Comparison of ENCODE assay signal across 7 cellular contexts in the genomic region with DNA sequence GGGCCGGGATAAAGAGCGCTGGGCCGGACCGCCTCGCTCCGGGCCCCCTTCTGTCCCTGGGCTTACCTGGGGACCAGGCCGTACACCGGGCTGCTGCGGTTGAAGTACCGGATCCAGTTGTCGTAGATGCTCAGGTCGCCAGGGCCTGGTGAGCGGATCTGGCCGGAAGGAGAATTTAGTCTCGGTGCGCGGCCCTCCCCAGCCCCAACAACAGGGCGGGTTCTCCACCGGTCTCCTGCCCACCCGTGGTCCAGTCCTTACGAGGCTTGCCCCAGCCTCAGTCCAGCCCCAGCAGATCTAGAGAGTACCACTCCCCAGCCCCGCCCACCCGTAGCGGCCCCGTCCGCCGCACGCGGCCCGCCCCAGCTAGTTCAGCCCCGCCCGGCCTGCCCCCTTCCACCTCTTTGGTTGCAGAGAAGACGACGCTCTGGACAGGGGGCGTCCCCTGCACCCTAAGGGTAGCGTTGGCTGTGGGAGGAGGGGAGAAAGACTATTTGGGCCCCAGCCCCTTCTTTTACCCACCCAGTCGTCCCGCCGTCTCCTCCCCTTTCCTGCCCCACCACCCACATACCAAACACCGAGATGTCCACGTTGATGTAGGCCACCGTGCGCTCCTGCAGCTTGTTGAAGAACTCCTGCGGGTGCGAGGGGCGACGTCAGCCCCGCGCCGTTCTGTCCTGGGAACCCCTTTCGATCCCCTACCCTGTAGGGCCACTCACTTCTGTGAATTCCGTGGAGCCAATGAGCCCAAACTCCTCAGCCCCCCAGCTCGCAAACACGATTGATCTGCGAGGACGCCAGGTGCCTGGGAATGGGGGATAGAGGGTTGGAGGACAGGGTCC. TPM values are rescaled to one million over a fixed set of nuclear protein-coding genes. Genes with fewer than 3 reads are reported as not detected.
DNase-seq lines count a peak whose midpoint lies in the region; ATAC-seq and TF ChIP-seq lines count a peak whose summit lies in the region.
"Had no signal": no experiment of that assay in that cellular context is flagged by ENCODE, and none has a peak within 500 bp of the region (broad histone marks: within the 10 kb centered on the region; RNA-seq: fewer than 3 reads in every experiment).

No MANE protein-coding gene starts in this region.

- peak overlapping the region; percentile 20 to 39 (median 34) for H3K27ac ChIP-seq in transverse colon
- H3K27ac ChIP-seq: A549 had no signal

- peaks cover 0 to 26% (median 10%) of the 10 kb centered on the region in 4 donors for H3K4me1 ChIP-seq in transverse colon

- DNase-seq in activated CD8-positive, alpha-beta memory T cell treated with anti-CD3 and anti-CD28 coated beads for 24 hours, result peak; percentile 68
- no peak for DNase-seq in activated CD8-positive, alpha-beta memory T cell treated with anti-CD3 and anti-CD28 coated beads, Interleukin-2, amount 50 U/mL, for 4 hours
- DNase-seq in iPS-NIHi11 (ENCODE audit: low spot score), result peak; percentile 70
- DNase-seq in transverse colon, result no peak
- DNase-seq in NCI-H128 (lab: John Stamatoyannopoulos, UW; ENCODE audit: unreplicated experiment), result no peak

- H3K36me3 ChIP-seq in transverse colon, result no peaks in the 10 kb centered on the region

- TF ChIP-seq CTCF in transverse colon (IDR thresholded peaks at IDR 0.05), result no peak

- no peak for TF ChIP-seq POLR2A in transverse colon (IDR thresholded peaks at IDR 0.05)

- WGBS in transverse colon (ENCODE audit: low coverage in 1 of 2), 2 donors, result 36 to 60% methylated on average over 2 to 52 of the region's 56 CpGs

- ATAC-seq in GM21825 (IDR thresholded peaks at IDR 0.05; ENCODE audit: unreplicated experiment), result no peak
- ATAC-seq: A549 had no signal

- H3K9me3 ChIP-seq in transverse colon, result no peaks in the 10 kb centered on the region
- H3K9me3 ChIP-seq: A549 had no signal

- intact Hi-C loops in transverse colon (cut with DNase I; ENCODE audit: low total_unique reads), result no loop called here

- TF ChIP-seq EP300 in transverse colon (IDR thresholded peaks at IDR 0.05; ENCODE audit: low read depth), result no peak

- peak overlapping the region; percentile 16 to 52 (median 30) for H3K4me3 ChIP-seq in transverse colon
- H3K4me3 ChIP-seq: A549 had no signal

- in situ Hi-C loops in transverse colon (cut with MboI; ENCODE audit: low pct_ligation_motif_present in 1 of 4, low pct_unique_long_range_greater_than_20kb in 1 of 4, low sequenced_read_pairs in 3 of 4), result no loop called here

- no peaks in the 10 kb centered on the region for H3K27me3 ChIP-seq in transverse colon

RNA-seq across cellular contexts. Expression of a gene that starts 6.8 kb away (rescaled TPM):
- total RNA-seq in transverse colon, result 100 to 1,000 TPM in 1 of 4 donors, 10 to 100 TPM in 2, 1 to 10 TPM in 1; 3.7 to 105 (median 12.9) TPM

RNA-seq across cellular contexts. Expression of a gene that starts 10.6 kb away (rescaled TPM):
- total RNA-seq in transverse colon, result 100 to 1,000 TPM in 1 of 4 donors, 10 to 100 TPM in 2, not detected in 1; 13.8 to 105 (median 75.6) TPM

RNA-seq across cellular contexts. Expression of a gene that starts 20.6 kb away (rescaled TPM):
- total RNA-seq in transverse colon, result 10 to 100 TPM in 3 of 4 donors, 1 to 10 TPM in 1; 1.9 to 53.3 (median 35.9) TPM

RNA-seq across cellular contexts. Expression of a gene that starts 33.8 kb away (rescaled TPM):
- 100 to 1,000 TPM in 1 of 4 donors, 10 to 100 TPM in 3; 28.4 to 147 (median 85.8) TPM for total RNA-seq in transverse colon

RNA-seq across cellular contexts. Expression of a gene that starts 36.0 kb away (rescaled TPM):
- 1 to 10 TPM in 3 of 4 donors, not detected in 1; 1.9 to 2.6 (median 2.5) TPM for total RNA-seq in transverse colon

Comparison
In these comparisons a context has a peak if more than half of its experiments do, and no peak if none do; other contexts are left out.
1. DNase-seq: peak in activated CD8-positive, alpha-beta memory T cell treated with anti-CD3 and anti-CD28 coated beads for 24 hours (single experiment) and iPS-NIHi11 (single experiment); none in activated CD8-positive, alpha-beta memory T cell treated with anti-CD3 and anti-CD28 coated beads, Interleukin-2, amount 50 U/mL, for 4 hours (single experiment), transverse colon (single experiment) and NCI-H128 (single experiment).